ENCODE assay signal across 9 cellular contexts in genomic region chr22:35914357-35914664, GRCh38.
DNase-seq lines count a peak whose midpoint lies in the region; ATAC-seq, FAIRE-seq and TF ChIP-seq lines count a peak whose summit lies in the region.
"Had no signal": no experiment of that assay in that cellular context is flagged by ENCODE, and none has a peak within 500 bp of the region (broad histone marks: within the 10 kb centered on the region; RNA-seq: fewer than 3 reads in every experiment).

No MANE protein-coding gene starts in this region.

- no peak overlapping the region for H2BK5ac ChIP-seq in H1 (ENCODE audit: low read depth, low read length)

- TF ChIP-seq EP300 in H1 (IDR thresholded peaks at IDR 0.05; ENCODE audit: borderline replicate concordance in 1 of 2, low read depth in 2 of 2, low read length in 2 of 2) (no peak), neural cell (conservative IDR thresholded peaks at IDR 0.05; ENCODE audit: poor library complexity, severe bottlenecking) (no peak)

- FAIRE-seq in H1 (lab: Jason Lieb, UNC): no peak

- peaks cover 4% of the 10 kb centered on the region; the same call in 1 of the 2 replicates for H3K79me1 ChIP-seq in H1 (ENCODE audit: low read depth, low read length)

- H4K20me1 ChIP-seq in H1 (replicated peaks in 1 of 2; ENCODE audit: control insufficient read depth in 1 of 2, insufficient read depth in 2 of 2, low read length in 2 of 2) (peaks cover 0 to 15% of the 10 kb centered on the region in 2 experiments), neural cell (ENCODE audit: insufficient read depth) (no peaks in the 10 kb centered on the region)

- H3K27ac ChIP-seq in 22Rv1: peak overlapping the region; percentile 93
- H3K27ac ChIP-seq in H1 (ENCODE audit: low read depth, low read length): peak overlapping the region; percentile 12; the same call in 1 of the 2 replicates
- peak overlapping the region; percentile 57 for H3K27ac ChIP-seq in neural cell (ENCODE audit: low read length)

- H3K36me3 ChIP-seq in MG63 (no peaks in the 10 kb centered on the region), H1 (ENCODE audit: control insufficient read depth in 2 of 4, insufficient read depth in 4 of 4, low read length in 3 of 4) (no peaks in the 10 kb centered on the region), neural cell (ENCODE audit: insufficient read depth, low read length) (no peaks in the 10 kb centered on the region)

- no peak overlapping the region for H3K23ac ChIP-seq in H1 (ENCODE audit: insufficient read length)

- H2BK120ac ChIP-seq in H1 (replicated peaks; ENCODE audit: low read depth, low read length): no peak overlapping the region

- H3K9me2 ChIP-seq in neural cell (ENCODE audit: insufficient read depth, low read length): no peaks in the 10 kb centered on the region

- ATAC-seq in sciatic nerve: no peak

- H4K5ac ChIP-seq in H1 (ENCODE audit: insufficient read length, low read depth, low read length): no peak overlapping the region

- no peak overlapping the region for H2AFZ ChIP-seq in H1 (ENCODE audit: low read length)
- H2AFZ ChIP-seq in neural cell (ENCODE audit: low read depth, low read length): no peak overlapping the region

- H4K8ac ChIP-seq in H1 (ENCODE audit: extremely low read depth, insufficient read depth, low read length): no peak overlapping the region

- H3K56ac ChIP-seq in H1 (replicated peaks; ENCODE audit: insufficient read length, low read depth, low read length): no peak overlapping the region

- no peak overlapping the region for H3K18ac ChIP-seq in H1 (ENCODE audit: extremely low read depth, low read length)

- 49% methylated on average over 2 of the region's 2 CpGs; no CpG with 5 or more reads in 1 of the 2 experiments for WGBS in H1 (ENCODE audit: extremely low coverage in 1 of 2, insufficient coverage in 1 of 2, insufficient read length in 1 of 2, insufficient replicate concordance in 2 of 2, low coverage in 1 of 2, low lambda C conversion rate in 2 of 2, missing lambda C conversion rate in 1 of 2), 2 experiments

- H3K27me3 ChIP-seq in MG63 (no peaks in the 10 kb centered on the region), H1 (replicated peaks in 1 of 4; ENCODE audit: control insufficient read depth in 3 of 4, extremely low read depth in 1 of 4, insufficient read depth in 3 of 4, low read length in 3 of 4) (no peaks in the 10 kb centered on the region), neural cell (ENCODE audit: insufficient read depth, low read depth, low read length) (no peaks in the 10 kb centered on the region)

- H3K79me2 ChIP-seq in H1 (ENCODE audit: control insufficient read depth in 1 of 2, insufficient read depth in 2 of 2, low read length in 2 of 2) (peaks cover 0 to 77% of the 10 kb centered on the region in 2 experiments; a peak in 3 of 4 replicates), neural cell (replicated peaks; ENCODE audit: insufficient read depth, low read length) (peaks cover 58% of the 10 kb centered on the region)

- H3K9me3 ChIP-seq in MG63 (no peaks in the 10 kb centered on the region), H1 (ENCODE audit: insufficient read depth in 2 of 2, low read depth in 1 of 2, low read length in 1 of 2) (no peaks in the 10 kb centered on the region), neural cell (ENCODE audit: low read length) (no peaks in the 10 kb centered on the region)

- no peak overlapping the region for H3K14ac ChIP-seq in H1 (ENCODE audit: insufficient read length)

- H2BK20ac ChIP-seq in H1 (ENCODE audit: low read length): no peak overlapping the region

- H3K23me2 ChIP-seq in H1 (ENCODE audit: low read depth, low read length): 0 out of 2 replicates have a peak, but pooled peaks cover 3% of the 10 kb centered on the region

- POLR2A ChIA-PET in H1 (lab: Charles Lee; ENCODE audit: partially characterized antibody): interaction anchor here (1.1 to 1.7 kb wide), 4 partner anchors 9 to 287 kb away, joined by 3 to 5 read pairs (median 4); no protein-coding TSS in a partner anchor

- peaks cover 9% of the 10 kb centered on the region for H3F3A ChIP-seq in neural cell (ENCODE audit: insufficient read depth, low read length, poor library complexity, severe bottlenecking)

- peaks cover 4 to 20% (median 17%) of the 10 kb centered on the region in 4 experiments; a peak in 6 of 7 replicates for H3K4me1 ChIP-seq in H1 (replicated peaks in 1 of 4; ENCODE audit: control insufficient read depth in 3 of 4, insufficient read depth in 4 of 4, low read length in 3 of 4)

- H3K4me3 ChIP-seq in MG63 (peak overlapping the region; percentile 31; the same call in 1 of the 2 replicates), H1 (ENCODE audit: extremely low read depth in 1 of 4, insufficient read depth in 2 of 4, low read depth in 3 of 4, low read length in 4 of 4) (peak overlapping the region in 1 of 4 experiments; percentile 56; a peak in 1 of 8 replicates), neural cell (ENCODE audit: low read length) (peak overlapping the region; percentile 67)

- no peak overlapping the region for H4K91ac ChIP-seq in H1 (replicated peaks; ENCODE audit: insufficient read length, low read length)

- TF ChIP-seq CTCF in 22Rv1 (IDR thresholded peaks at IDR 0.05) (no peak), H1 (IDR thresholded peaks at IDR 0.05; ENCODE audit: control extremely low read depth in 1 of 3, insufficient read depth in 1 of 3, low read depth in 1 of 3, low read length in 3 of 3) (no peak), neural cell (IDR thresholded peaks at IDR 0.05; ENCODE audit: poor library complexity, severe bottlenecking) (no peak)

- CTCF ChIA-PET in H1 (lab: Charles Lee; ENCODE audit: partially characterized antibody): interaction anchor here (0.5 to 1.4 kb wide), 3 partner anchors 233 to 311 kb away, joined by 3 to 4 read pairs (median 3); no protein-coding TSS in a partner anchor

- no peak overlapping the region for H2BK15ac ChIP-seq in H1 (ENCODE audit: low read length)

- intact Hi-C loops in sciatic nerve (cut with DNase I): no loop called here

- TF ChIP-seq POLR2A in H1 (IDR thresholded peaks at IDR 0.05; ENCODE audit: control extremely low read depth in 1 of 2, low read depth in 2 of 2, low read length in 2 of 2): no peak; a peak in 1 of 3 replicates

- DNase-seq in MG63 (no peak), H1 (ENCODE audit: low read depth in 1 of 2, low spot score in 2 of 2) (no peak), sciatic nerve (ENCODE audit: low spot score) (no peak), KBM-7 (no peak), NCI-H2107 (lab: John Stamatoyannopoulos, UW) (no peak), NCI-H2107 treated with DMSO at 0.1 percent for 48 hours (lab: John Stamatoyannopoulos, UW; ENCODE audit: unreplicated experiment) (no peak)
- DNase-seq: activated CD8-positive, alpha-beta memory T cell treated with anti-CD3 and anti-CD28 coated beads, Interleukin-2, amount 50 U/mL, for 48 hours had no signal

- TF ChIP-seq RAD21 in H1 (IDR thresholded peaks at IDR 0.05 in 1 of 2, conservative IDR thresholded peaks at IDR 0.05 in 1 of 2; ENCODE audit: low read depth in 2 of 2, low read length in 2 of 2) (no peak), neural cell (conservative IDR thresholded peaks at IDR 0.05) (no peak)

- in situ Hi-C loops in KBM-7 (cut with MboI; ENCODE audit: low pct_unique_long_range_greater_than_20kb, low sequenced_read_pairs): loop anchor here (25.0 kb wide), 1 partner anchor 277 kb away; the partner anchor contains the start of gene APOL6

- no peak overlapping the region for H2BK12ac ChIP-seq in H1 (ENCODE audit: low read depth, low read length)

- H3K4me2 ChIP-seq in H1 (ENCODE audit: insufficient read depth in 1 of 2, low read depth in 2 of 2, low read length in 2 of 2) (peak overlapping the region; percentile 79 to 85; a peak in 2 of 4 replicates), neural cell (ENCODE audit: low read length) (peak overlapping the region; percentile 66)

- no peak overlapping the region for H2AK5ac ChIP-seq in H1 (ENCODE audit: low read depth, low read length)

- no peak overlapping the region for H3K4ac ChIP-seq in H1 (replicated peaks; ENCODE audit: insufficient read length, low read depth, low read length)

- H3K9ac ChIP-seq in H1 (replicated peaks in 1 of 4; ENCODE audit: extremely low read depth in 1 of 4, low read depth in 3 of 4, low read length in 3 of 4): no peak overlapping the region
- H3K9ac ChIP-seq in neural cell (ENCODE audit: low read length): peak overlapping the region; percentile 18

TF ChIP-seq in H1, 55 proteins besides CTCF, POLR2A, EP300 and RAD21:
- no peak for TF ChIP-seq SAP30 (IDR thresholded peaks at IDR 0.05; ENCODE audit: insufficient read depth, insufficient replicate concordance, low read length)
- peak; percentile 74; the same call in 1 of the 2 replicates for TF ChIP-seq YY1 (IDR thresholded peaks at IDR 0.05; ENCODE audit: low read depth, low read length)

TF ChIP-seq in neural cell, 6 proteins besides CTCF, POLR2A, EP300 and RAD21 (continues in another document):
- no peak for TF ChIP-seq POLR2AphosphoS5 (IDR thresholded peaks at IDR 0.05)
- no peak for TF ChIP-seq TAF1 (IDR thresholded peaks at IDR 0.05; ENCODE audit: low read depth)
- TF ChIP-seq, protein P1, sequence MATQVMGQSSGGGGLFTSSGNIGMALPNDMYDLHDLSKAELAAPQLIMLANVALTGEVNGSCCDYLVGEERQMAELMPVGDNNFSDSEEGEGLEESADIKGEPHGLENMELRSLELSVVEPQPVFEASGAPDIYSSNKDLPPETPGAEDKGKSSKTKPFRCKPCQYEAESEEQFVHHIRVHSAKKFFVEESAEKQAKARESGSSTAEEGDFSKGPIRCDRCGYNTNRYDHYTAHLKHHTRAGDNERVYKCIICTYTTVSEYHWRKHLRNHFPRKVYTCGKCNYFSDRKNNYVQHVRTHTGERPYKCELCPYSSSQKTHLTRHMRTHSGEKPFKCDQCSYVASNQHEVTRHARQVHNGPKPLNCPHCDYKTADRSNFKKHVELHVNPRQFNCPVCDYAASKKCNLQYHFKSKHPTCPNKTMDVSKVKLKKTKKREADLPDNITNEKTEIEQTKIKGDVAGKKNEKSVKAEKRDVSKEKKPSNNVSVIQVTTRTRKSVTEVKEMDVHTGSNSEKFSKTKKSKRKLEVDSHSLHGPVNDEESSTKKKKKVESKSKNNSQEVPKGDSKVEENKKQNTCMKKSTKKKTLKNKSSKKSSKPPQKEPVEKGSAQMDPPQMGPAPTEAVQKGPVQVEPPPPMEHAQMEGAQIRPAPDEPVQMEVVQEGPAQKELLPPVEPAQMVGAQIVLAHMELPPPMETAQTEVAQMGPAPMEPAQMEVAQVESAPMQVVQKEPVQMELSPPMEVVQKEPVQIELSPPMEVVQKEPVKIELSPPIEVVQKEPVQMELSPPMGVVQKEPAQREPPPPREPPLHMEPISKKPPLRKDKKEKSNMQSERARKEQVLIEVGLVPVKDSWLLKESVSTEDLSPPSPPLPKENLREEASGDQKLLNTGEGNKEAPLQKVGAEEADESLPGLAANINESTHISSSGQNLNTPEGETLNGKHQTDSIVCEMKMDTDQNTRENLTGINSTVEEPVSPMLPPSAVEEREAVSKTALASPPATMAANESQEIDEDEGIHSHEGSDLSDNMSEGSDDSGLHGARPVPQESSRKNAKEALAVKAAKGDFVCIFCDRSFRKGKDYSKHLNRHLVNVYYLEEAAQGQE (IDR thresholded peaks at IDR 0.05; ENCODE audit: borderline replicate concordance): no peak
- TF ChIP-seq SMC3 (conservative IDR thresholded peaks at IDR 0.05; ENCODE audit: poor library complexity): no peak
- TF ChIP-seq EZH2 (IDR thresholded peaks at IDR 0.05; ENCODE audit: borderline replicate concordance, insufficient read depth, low read length, poor library complexity, severe bottlenecking): no peak

Comparison
In these comparisons a context has a peak if more than half of its experiments do, and no peak if none do; other contexts are left out.
1. H3K27ac ChIP-seq: peak in every context shown above with its lines; median percentile 93 in 22Rv1; 57 in neural cell; 12 in H1.